Comparison of ENCODE assay signal across 1 cellular context in the genomic region with DNA sequence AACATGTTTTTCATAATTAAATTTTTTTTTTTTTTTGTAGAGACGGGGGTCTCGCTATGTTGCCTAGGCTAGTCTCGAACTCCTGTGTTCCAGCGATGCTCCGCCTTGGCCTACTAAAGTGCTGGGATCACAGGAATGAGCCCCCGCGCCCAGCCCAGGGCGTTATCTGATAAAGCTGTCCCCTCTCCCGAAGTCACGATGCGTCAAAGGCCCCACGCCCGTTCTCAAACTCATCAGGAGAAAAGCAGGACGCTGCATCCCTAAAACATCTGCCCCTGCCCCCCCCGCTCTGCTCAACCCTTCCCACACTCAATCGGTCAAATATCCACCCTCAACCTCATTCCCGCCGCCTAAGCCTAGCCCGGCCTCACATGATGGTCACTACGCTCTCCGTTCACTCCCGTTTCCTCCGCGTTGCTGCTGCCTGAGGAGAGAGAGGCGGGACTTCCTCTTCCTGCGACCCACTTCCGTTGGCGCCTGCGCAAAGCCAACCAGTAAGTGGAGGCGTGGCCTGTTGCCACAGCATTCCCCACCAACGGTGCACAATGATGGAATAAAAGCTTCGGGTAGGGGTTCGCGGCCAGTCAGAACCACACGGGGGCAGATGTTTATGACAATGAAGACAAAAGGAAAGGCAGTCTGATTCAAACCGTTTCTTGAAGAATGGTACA.
TF ChIP-seq lines count a peak whose summit lies in the region.

A gene (minus strand): TSS at position 438 of the 671 bp plus-strand sequence. CDS start 65 bp downstream, at position 373.

TF ChIP-seq in HepG2, 621 proteins besides CTCF, POLR2A, EP300 and RAD21 (continued from another document and continues in another):
- TF ChIP-seq, protein P1, sequence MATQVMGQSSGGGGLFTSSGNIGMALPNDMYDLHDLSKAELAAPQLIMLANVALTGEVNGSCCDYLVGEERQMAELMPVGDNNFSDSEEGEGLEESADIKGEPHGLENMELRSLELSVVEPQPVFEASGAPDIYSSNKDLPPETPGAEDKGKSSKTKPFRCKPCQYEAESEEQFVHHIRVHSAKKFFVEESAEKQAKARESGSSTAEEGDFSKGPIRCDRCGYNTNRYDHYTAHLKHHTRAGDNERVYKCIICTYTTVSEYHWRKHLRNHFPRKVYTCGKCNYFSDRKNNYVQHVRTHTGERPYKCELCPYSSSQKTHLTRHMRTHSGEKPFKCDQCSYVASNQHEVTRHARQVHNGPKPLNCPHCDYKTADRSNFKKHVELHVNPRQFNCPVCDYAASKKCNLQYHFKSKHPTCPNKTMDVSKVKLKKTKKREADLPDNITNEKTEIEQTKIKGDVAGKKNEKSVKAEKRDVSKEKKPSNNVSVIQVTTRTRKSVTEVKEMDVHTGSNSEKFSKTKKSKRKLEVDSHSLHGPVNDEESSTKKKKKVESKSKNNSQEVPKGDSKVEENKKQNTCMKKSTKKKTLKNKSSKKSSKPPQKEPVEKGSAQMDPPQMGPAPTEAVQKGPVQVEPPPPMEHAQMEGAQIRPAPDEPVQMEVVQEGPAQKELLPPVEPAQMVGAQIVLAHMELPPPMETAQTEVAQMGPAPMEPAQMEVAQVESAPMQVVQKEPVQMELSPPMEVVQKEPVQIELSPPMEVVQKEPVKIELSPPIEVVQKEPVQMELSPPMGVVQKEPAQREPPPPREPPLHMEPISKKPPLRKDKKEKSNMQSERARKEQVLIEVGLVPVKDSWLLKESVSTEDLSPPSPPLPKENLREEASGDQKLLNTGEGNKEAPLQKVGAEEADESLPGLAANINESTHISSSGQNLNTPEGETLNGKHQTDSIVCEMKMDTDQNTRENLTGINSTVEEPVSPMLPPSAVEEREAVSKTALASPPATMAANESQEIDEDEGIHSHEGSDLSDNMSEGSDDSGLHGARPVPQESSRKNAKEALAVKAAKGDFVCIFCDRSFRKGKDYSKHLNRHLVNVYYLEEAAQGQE (IDR thresholded peaks at IDR 0.05; ENCODE audit: borderline replicate concordance in 1 of 2, low read depth in 1 of 2, low read length in 2 of 2), result no peak
- TF ChIP-seq, protein P2, sequence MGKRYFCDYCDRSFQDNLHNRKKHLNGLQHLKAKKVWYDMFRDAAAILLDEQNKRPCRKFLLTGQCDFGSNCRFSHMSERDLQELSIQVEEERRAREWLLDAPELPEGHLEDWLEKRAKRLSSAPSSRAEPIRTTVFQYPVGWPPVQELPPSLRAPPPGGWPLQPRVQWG (CRISPR knock-in tag; IDR thresholded peaks at IDR 0.05; ENCODE audit: borderline replicate concordance, low read depth), result no peak
- no peak for TF ChIP-seq CAMTA2 (CRISPR knock-in tag; IDR thresholded peaks at IDR 0.05; ENCODE audit: borderline replicate concordance)
- no peak; the same call in 1 of the 2 replicates for TF ChIP-seq ZKSCAN5 (CRISPR knock-in tag; IDR thresholded peaks at IDR 0.05)
- no peak for TF ChIP-seq ZNF510 (CRISPR knock-in tag; IDR thresholded peaks at IDR 0.05; ENCODE audit: low read depth)
- no peak for TF ChIP-seq ZNF484 (CRISPR knock-in tag; IDR thresholded peaks at IDR 0.05; ENCODE audit: borderline replicate concordance, low read depth)
- TF ChIP-seq, protein P3, sequence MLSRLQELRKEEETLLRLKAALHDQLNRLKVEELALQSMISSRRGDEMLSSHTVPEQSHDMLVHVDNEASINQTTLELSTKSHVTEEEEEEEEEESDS (CRISPR knock-in tag; IDR thresholded peaks at IDR 0.05; ENCODE audit: borderline replicate concordance), result no peak; the same call in 1 of the 2 replicates
- TF ChIP-seq STAT5B (CRISPR knock-in tag; IDR thresholded peaks at IDR 0.05), result no peak
- TF ChIP-seq, protein P4, sequence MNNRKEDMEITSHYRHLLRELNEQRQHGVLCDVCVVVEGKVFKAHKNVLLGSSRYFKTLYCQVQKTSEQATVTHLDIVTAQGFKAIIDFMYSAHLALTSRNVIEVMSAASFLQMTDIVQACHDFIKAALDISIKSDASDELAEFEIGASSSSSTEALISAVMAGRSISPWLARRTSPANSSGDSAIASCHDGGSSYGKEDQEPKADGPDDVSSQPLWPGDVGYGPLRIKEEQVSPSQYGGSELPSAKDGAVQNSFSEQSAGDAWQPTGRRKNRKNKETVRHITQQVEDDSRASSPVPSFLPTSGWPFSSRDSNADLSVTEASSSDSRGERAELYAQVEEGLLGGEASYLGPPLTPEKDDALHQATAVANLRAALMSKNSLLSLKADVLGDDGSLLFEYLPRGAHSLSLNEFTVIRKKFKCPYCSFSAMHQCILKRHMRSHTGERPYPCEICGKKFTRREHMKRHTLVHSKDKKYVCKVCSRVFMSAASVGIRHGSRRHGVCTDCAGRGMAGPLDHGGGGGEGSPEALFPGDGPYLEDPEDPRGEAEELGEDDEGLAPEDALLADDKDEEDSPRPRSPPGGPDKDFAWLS (CRISPR knock-in tag; IDR thresholded peaks at IDR 0.05; ENCODE audit: borderline replicate concordance), result no peak
- no peak for TF ChIP-seq BHLHE40 (IDR thresholded peaks at IDR 0.05; ENCODE audit: low read length)
- TF ChIP-seq, protein P5, sequence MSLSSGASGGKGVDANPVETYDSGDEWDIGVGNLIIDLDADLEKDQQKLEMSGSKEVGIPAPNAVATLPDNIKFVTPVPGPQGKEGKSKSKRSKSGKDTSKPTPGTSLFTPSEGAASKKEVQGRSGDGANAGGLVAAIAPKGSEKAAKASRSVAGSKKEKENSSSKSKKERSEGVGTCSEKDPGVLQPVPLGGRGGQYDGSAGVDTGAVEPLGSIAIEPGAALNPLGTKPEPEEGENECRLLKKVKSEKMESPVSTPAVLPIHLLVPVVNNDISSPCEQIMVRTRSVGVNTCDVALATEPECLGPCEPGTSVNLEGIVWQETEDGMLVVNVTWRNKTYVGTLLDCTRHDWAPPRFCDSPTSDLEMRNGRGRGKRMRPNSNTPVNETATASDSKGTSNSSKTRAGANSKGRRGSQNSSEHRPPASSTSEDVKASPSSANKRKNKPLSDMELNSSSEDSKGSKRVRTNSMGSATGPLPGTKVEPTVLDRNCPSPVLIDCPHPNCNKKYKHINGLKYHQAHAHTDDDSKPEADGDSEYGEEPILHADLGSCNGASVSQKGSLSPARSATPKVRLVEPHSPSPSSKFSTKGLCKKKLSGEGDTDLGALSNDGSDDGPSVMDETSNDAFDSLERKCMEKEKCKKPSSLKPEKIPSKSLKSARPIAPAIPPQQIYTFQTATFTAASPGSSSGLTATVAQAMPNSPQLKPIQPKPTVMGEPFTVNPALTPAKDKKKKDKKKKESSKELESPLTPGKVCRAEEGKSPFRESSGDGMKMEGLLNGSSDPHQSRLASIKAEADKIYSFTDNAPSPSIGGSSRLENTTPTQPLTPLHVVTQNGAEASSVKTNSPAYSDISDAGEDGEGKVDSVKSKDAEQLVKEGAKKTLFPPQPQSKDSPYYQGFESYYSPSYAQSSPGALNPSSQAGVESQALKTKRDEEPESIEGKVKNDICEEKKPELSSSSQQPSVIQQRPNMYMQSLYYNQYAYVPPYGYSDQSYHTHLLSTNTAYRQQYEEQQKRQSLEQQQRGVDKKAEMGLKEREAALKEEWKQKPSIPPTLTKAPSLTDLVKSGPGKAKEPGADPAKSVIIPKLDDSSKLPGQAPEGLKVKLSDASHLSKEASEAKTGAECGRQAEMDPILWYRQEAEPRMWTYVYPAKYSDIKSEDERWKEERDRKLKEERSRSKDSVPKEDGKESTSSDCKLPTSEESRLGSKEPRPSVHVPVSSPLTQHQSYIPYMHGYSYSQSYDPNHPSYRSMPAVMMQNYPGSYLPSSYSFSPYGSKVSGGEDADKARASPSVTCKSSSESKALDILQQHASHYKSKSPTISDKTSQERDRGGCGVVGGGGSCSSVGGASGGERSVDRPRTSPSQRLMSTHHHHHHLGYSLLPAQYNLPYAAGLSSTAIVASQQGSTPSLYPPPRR (CRISPR knock-in tag; IDR thresholded peaks at IDR 0.05; ENCODE audit: borderline replicate concordance), result no peak
- TF ChIP-seq, protein P6, sequence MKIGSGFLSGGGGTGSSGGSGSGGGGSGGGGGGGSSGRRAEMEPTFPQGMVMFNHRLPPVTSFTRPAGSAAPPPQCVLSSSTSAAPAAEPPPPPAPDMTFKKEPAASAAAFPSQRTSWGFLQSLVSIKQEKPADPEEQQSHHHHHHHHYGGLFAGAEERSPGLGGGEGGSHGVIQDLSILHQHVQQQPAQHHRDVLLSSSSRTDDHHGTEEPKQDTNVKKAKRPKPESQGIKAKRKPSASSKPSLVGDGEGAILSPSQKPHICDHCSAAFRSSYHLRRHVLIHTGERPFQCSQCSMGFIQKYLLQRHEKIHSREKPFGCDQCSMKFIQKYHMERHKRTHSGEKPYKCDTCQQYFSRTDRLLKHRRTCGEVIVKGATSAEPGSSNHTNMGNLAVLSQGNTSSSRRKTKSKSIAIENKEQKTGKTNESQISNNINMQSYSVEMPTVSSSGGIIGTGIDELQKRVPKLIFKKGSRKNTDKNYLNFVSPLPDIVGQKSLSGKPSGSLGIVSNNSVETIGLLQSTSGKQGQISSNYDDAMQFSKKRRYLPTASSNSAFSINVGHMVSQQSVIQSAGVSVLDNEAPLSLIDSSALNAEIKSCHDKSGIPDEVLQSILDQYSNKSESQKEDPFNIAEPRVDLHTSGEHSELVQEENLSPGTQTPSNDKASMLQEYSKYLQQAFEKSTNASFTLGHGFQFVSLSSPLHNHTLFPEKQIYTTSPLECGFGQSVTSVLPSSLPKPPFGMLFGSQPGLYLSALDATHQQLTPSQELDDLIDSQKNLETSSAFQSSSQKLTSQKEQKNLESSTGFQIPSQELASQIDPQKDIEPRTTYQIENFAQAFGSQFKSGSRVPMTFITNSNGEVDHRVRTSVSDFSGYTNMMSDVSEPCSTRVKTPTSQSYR (CRISPR knock-in tag; IDR thresholded peaks at IDR 0.05; ENCODE audit: borderline replicate concordance), result no peak
- TF ChIP-seq ZNF670 (CRISPR knock-in tag; IDR thresholded peaks at IDR 0.05; ENCODE audit: borderline replicate concordance), result no peak
- TF ChIP-seq, protein P7, sequence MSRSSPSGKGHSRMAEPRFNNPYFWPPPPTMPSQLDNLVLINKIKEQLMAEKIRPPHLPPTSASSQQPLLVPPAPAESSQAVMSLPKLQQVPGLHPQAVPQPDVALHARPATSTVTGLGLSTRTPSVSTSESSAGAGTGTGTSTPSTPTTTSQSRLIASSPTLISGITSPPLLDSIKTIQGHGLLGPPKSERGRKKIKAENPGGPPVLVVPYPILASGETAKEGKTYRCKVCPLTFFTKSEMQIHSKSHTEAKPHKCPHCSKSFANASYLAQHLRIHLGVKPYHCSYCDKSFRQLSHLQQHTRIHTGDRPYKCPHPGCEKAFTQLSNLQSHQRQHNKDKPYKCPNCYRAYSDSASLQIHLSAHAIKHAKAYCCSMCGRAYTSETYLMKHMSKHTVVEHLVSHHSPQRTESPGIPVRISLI (CRISPR knock-in tag; IDR thresholded peaks at IDR 0.05; ENCODE audit: borderline replicate concordance), result no peak; the same call in 1 of the 2 replicates
- TF ChIP-seq ZNF121 (CRISPR knock-in tag; IDR thresholded peaks at IDR 0.05), result no peak
- no peak for TF ChIP-seq PAWR (CRISPR knock-in tag; IDR thresholded peaks at IDR 0.05; ENCODE audit: borderline replicate concordance)
- no peak for TF ChIP-seq ZNF496 (CRISPR knock-in tag; IDR thresholded peaks at IDR 0.05; ENCODE audit: insufficient replicate concordance)
- peak; percentile 86; the same call in 1 of the 2 replicates for TF ChIP-seq ZFP36L1 (CRISPR knock-in tag; IDR thresholded peaks at IDR 0.05)
- peak; percentile 39; the same call in 1 of the 2 replicates for TF ChIP-seq RFX3 (CRISPR knock-in tag; IDR thresholded peaks at IDR 0.05)
- no peak for TF ChIP-seq MEIS2 (CRISPR knock-in tag; IDR thresholded peaks at IDR 0.05)
- no peak for TF ChIP-seq KDM5B (CRISPR knock-in tag; IDR thresholded peaks at IDR 0.05; ENCODE audit: borderline replicate concordance)
- TF ChIP-seq, protein P8, sequence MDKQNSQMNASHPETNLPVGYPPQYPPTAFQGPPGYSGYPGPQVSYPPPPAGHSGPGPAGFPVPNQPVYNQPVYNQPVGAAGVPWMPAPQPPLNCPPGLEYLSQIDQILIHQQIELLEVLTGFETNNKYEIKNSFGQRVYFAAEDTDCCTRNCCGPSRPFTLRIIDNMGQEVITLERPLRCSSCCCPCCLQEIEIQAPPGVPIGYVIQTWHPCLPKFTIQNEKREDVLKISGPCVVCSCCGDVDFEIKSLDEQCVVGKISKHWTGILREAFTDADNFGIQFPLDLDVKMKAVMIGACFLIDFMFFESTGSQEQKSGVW (CRISPR knock-in tag; IDR thresholded peaks at IDR 0.05; ENCODE audit: borderline replicate concordance), result no peak
- no peak for TF ChIP-seq EHMT2 (IDR thresholded peaks at IDR 0.05; ENCODE audit: borderline replicate concordance, low read depth, low read length)
- TF ChIP-seq, protein P9, sequence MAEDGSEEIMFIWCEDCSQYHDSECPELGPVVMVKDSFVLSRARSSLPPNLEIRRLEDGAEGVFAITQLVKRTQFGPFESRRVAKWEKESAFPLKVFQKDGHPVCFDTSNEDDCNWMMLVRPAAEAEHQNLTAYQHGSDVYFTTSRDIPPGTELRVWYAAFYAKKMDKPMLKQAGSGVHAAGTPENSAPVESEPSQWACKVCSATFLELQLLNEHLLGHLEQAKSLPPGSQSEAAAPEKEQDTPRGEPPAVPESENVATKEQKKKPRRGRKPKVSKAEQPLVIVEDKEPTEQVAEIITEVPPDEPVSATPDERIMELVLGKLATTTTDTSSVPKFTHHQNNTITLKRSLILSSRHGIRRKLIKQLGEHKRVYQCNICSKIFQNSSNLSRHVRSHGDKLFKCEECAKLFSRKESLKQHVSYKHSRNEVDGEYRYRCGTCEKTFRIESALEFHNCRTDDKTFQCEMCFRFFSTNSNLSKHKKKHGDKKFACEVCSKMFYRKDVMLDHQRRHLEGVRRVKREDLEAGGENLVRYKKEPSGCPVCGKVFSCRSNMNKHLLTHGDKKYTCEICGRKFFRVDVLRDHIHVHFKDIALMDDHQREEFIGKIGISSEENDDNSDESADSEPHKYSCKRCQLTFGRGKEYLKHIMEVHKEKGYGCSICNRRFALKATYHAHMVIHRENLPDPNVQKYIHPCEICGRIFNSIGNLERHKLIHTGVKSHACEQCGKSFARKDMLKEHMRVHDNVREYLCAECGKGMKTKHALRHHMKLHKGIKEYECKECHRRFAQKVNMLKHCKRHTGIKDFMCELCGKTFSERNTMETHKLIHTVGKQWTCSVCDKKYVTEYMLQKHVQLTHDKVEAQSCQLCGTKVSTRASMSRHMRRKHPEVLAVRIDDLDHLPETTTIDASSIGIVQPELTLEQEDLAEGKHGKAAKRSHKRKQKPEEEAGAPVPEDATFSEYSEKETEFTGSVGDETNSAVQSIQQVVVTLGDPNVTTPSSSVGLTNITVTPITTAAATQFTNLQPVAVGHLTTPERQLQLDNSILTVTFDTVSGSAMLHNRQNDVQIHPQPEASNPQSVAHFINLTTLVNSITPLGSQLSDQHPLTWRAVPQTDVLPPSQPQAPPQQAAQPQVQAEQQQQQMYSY (CRISPR knock-in tag; IDR thresholded peaks at IDR 0.05), result no peak
- no peak for TF ChIP-seq MAFF (IDR thresholded peaks at IDR 0.05; ENCODE audit: low read depth, low read length)
- TF ChIP-seq, protein P10, sequence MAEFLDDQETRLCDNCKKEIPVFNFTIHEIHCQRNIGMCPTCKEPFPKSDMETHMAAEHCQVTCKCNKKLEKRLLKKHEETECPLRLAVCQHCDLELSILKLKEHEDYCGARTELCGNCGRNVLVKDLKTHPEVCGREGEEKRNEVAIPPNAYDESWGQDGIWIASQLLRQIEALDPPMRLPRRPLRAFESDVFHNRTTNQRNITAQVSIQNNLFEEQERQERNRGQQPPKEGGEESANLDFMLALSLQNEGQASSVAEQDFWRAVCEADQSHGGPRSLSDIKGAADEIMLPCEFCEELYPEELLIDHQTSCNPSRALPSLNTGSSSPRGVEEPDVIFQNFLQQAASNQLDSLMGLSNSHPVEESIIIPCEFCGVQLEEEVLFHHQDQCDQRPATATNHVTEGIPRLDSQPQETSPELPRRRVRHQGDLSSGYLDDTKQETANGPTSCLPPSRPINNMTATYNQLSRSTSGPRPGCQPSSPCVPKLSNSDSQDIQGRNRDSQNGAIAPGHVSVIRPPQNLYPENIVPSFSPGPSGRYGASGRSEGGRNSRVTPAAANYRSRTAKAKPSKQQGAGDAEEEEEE (CRISPR knock-in tag; IDR thresholded peaks at IDR 0.05; ENCODE audit: borderline replicate concordance), result no peak; the same call in 1 of the 2 replicates
- TF ChIP-seq SRSF1 (optimal IDR thresholded peaks at IDR 0.05; ENCODE audit: low read depth, low read length), result peak; percentile 95
- TF ChIP-seq NFKB2 (CRISPR knock-in tag; IDR thresholded peaks at IDR 0.05; ENCODE audit: borderline replicate concordance), result peak; percentile 17; the same call in 1 of the 2 replicates
- peak; percentile 23; the same call in 1 of the 2 replicates for TF ChIP-seq ELF3 (CRISPR knock-in tag; IDR thresholded peaks at IDR 0.05)
